ENCODE assay signal across 10 cellular contexts in genomic region chr17:7502987-7503386, GRCh38. TPM values are rescaled to one million over a fixed set of nuclear protein-coding genes. Genes with fewer than 3 reads are reported as not detected.
DNase-seq lines count a peak whose midpoint lies in the region; ATAC-seq and TF ChIP-seq lines count a peak whose summit lies in the region.
"Had no signal": no experiment of that assay in that cellular context is flagged by ENCODE, and none has a peak within 500 bp of the region (broad histone marks: within the 10 kb centered on the region; RNA-seq: fewer than 3 reads in every experiment).

No MANE protein-coding gene starts in this region.

- peak; percentile 44 to 65 for TF ChIP-seq RAD21 in liver (IDR thresholded peaks at IDR 0.05)

- H3K27ac ChIP-seq in liver (ENCODE audit: low read depth in 1 of 2, low read length in 2 of 2), result no peak overlapping the region
- H3K27ac ChIP-seq: heart left ventricle, psoas muscle had no signal

- H3K27me3 ChIP-seq in liver (ENCODE audit: control insufficient read depth in 4 of 4, insufficient read depth in 4 of 4, low read length in 3 of 4), result no peaks in the 10 kb centered on the region
- H3K27me3 ChIP-seq: heart left ventricle had no signal

- peaks cover 37 to 89% (median 73%) of the 10 kb centered on the region in 4 donors for H3K36me3 ChIP-seq in liver (ENCODE audit: control insufficient read depth in 4 of 4, insufficient read depth in 3 of 4, low read depth in 1 of 4, low read length in 3 of 4)

- 91% methylated on average over 14 of the region's 14 CpGs for WGBS in liver

- no peaks in the 10 kb centered on the region for H3K9me3 ChIP-seq in liver (ENCODE audit: control insufficient read depth in 4 of 4, low read length in 3 of 4)
- H3K9me3 ChIP-seq: heart left ventricle, psoas muscle had no signal

- no peak overlapping the region for H3K4me3 ChIP-seq in liver (ENCODE audit: low read depth in 1 of 3, low read length in 3 of 3)
- H3K4me3 ChIP-seq: heart left ventricle, psoas muscle had no signal

- ATAC-seq in SK-N-SH treated with all-trans-retinoic acid at 6 μM for 48 hours (peak; percentile 53; the same call in 2 of the 3 replicates), HG03469 (IDR thresholded peaks at IDR 0.05; ENCODE audit: unreplicated experiment) (no peak)

- no peak overlapping the region for H3K9ac ChIP-seq in liver (ENCODE audit: low read depth in 1 of 2, low read length in 2 of 2)

- H3K4me1 ChIP-seq in liver (ENCODE audit: control insufficient read depth in 4 of 4, insufficient read depth in 4 of 4, low read length in 3 of 4), result no peaks in the 10 kb centered on the region
- H3K4me1 ChIP-seq: psoas muscle had no signal

- TF ChIP-seq CTCF in GM12872 (IDR thresholded peaks at IDR 0.05; ENCODE audit: insufficient read depth, low read depth, low read length), result peak; percentile 36; the same call in 1 of the 3 replicates
- TF ChIP-seq CTCF in liver (IDR thresholded peaks at IDR 0.05; ENCODE audit: low read depth, low read length, missing input control), result no peak

- DNase-seq in superior temporal gyrus (ENCODE audit: extremely low spot score) (no peak), pons (ENCODE audit: low spot score) (no peak)
- DNase-seq: activated naive CD8-positive, alpha-beta T cell treated with anti-CD3 and anti-CD28 coated beads, Interleukin-2, amount 10 ng/mL, durations not matched to agents 7 days and 5 days; heart left ventricle; psoas muscle had no signal

TF ChIP-seq in SK-N-SH treated with all-trans-retinoic acid at 6 μM for 48 hours, 23 proteins besides CTCF, POLR2A, EP300 and RAD21 (continues in another document):
- TF ChIP-seq TOX (CRISPR knock-in tag; IDR thresholded peaks at IDR 0.05; ENCODE audit: borderline replicate concordance), result no peak
- TF ChIP-seq ZNF70 (CRISPR knock-in tag; IDR thresholded peaks at IDR 0.05), result no peak
- TF ChIP-seq PATZ1 (CRISPR knock-in tag; IDR thresholded peaks at IDR 0.05; ENCODE audit: borderline replicate concordance), result no peak
- TF ChIP-seq ESRRG (CRISPR knock-in tag; IDR thresholded peaks at IDR 0.05), result no peak
- no peak for TF ChIP-seq ZFP3 (CRISPR knock-in tag; IDR thresholded peaks at IDR 0.05)
- TF ChIP-seq GLIS3 (CRISPR knock-in tag; IDR thresholded peaks at IDR 0.05), result no peak
- TF ChIP-seq TSHZ2 (CRISPR knock-in tag; IDR thresholded peaks at IDR 0.05), result no peak
- TF ChIP-seq PPARA (CRISPR knock-in tag; IDR thresholded peaks at IDR 0.05; ENCODE audit: borderline replicate concordance), result no peak
- no peak for TF ChIP-seq ZNF8 (CRISPR knock-in tag; IDR thresholded peaks at IDR 0.05)

TF ChIP-seq in liver, 16 proteins besides CTCF, POLR2A, EP300 and RAD21:
- TF ChIP-seq HNF4A (conservative IDR thresholded peaks at IDR 0.05) (no peak), NR2F2 (IDR thresholded peaks at IDR 0.05) (no peak), EGR1 (IDR thresholded peaks at IDR 0.05; ENCODE audit: low read depth in 2 of 2) (no peak), FOXA1 (IDR thresholded peaks at IDR 0.05) (no peak), HNF4G (IDR thresholded peaks at IDR 0.05) (no peak)

RNA-seq across cellular contexts. Expression of gene POLR2A, which starts 18.8 kb away (rescaled TPM):
- 10 to 100 TPM; 53.5 to 54.4 TPM for total RNA-seq in liver
- 10 to 100 TPM; 13.3 to 16.2 TPM for polyA plus RNA-seq in liver

RNA-seq across cellular contexts. Expression of gene SLC35G6, which starts 21.7 kb away (rescaled TPM):
- not detected for total RNA-seq in liver
- not detected for polyA plus RNA-seq in liver
- total RNA-seq: activated naive CD8-positive, alpha-beta T cell treated with anti-CD3 and anti-CD28 coated beads, Interleukin-2, amount 10 ng/mL, durations not matched to agents 7 days and 5 days; heart left ventricle; psoas muscle; T-helper 2 cell treated with Interferon-gamma antibody and Interleukin-4, amounts not matched to agents 100 ng/mL and 5 ng/mL, for 36 hours had no signal

RNA-seq across cellular contexts. Expression of gene ZBTB4, which starts 23.6 kb away (rescaled TPM):
- total RNA-seq in liver, result 1 to 10 TPM; 4.6 to 6.0 TPM
- 1 to 10 TPM; 1.5 to 5.7 TPM for polyA plus RNA-seq in liver

RNA-seq across cellular contexts. Expression of gene TNFSF12, which starts 45.9 kb away (rescaled TPM):
- total RNA-seq in liver, result 1 to 10 TPM; 4.2 to 5.7 TPM
- polyA plus RNA-seq in liver, result 10 to 100 TPM in 1 of 2 donors, 1 to 10 TPM in 1; 5.2 to 13.1 TPM

RNA-seq across cellular contexts. Expression of gene TNFSF13, which starts 55.6 kb away (rescaled TPM):
- 1 to 10 TPM; 1.4 to 4.6 TPM for total RNA-seq in liver
- polyA plus RNA-seq in liver, result 1 to 10 TPM; 4.4 to 9.3 TPM
